ENCODE assay signal across 9 cellular contexts in the genomic region with DNA sequence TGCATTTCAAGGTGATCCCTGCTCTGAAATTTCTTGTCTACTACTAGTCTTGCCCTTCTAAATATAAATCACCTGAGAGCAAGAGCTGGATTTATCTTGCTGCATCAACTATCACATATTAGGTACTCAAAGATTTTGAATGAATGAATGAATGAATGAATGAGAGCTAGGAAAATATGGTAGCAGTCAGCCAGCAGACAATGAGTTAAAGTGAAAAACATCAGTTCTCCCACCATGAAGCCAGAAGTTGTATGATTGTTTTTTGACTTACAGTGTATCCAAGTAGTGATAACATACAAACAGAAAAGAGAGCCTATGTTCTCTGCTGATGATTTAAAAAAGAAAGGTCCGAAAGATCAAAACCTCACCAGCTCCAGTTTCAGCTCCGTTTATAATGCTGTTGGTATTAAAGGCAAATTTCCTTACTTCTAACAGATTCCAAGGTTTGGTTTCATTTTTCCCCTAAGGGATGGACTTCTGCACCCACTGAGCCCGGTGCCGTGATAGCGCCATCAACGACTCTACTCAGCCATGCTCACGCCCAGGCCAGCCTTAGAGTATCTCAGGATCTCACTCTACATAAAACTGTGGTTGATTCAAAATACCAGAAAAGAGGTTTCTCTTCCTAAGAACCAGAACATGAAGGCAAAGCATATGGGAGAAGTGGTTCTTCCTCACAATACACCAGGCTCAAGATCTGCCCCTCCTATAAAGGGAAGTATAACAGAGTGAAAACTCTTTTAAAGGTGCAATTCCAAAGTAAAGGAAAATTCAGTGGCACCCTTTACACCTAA.
DNase-seq lines count a peak whose midpoint lies in the region; TF ChIP-seq lines count a peak whose summit lies in the region.
"Had no signal": no experiment of that assay in that cellular context is flagged by ENCODE, and none has a peak within 500 bp of the region (broad histone marks: within the 10 kb centered on the region; RNA-seq: fewer than 3 reads in every experiment).

No MANE protein-coding gene starts in this region.

- dilution Hi-C loops in mammary epithelial cell (cut with HindIII; ENCODE audit: low sequenced_read_pairs) = no loop called here

- H3K4me3 ChIP-seq in Peyer's patch (peak overlapping the region; percentile 36 to 45 (median 43)), mammary epithelial cell (replicated peaks in 1 of 3; ENCODE audit: insufficient read depth in 1 of 3, low read depth in 2 of 3, low read length in 3 of 3) (no peak overlapping the region), rectal smooth muscle tissue (ENCODE audit: low read length) (peak overlapping the region; percentile 58)
- H3K4me3 ChIP-seq: SK-N-MC had no signal

- no peak for TF ChIP-seq POLR2A in Peyer's patch (IDR thresholded peaks at IDR 0.05)

- H3K27me3 ChIP-seq in Peyer's patch = no peaks in the 10 kb centered on the region
- no peaks in the 10 kb centered on the region for H3K27me3 ChIP-seq in mammary epithelial cell (ENCODE audit: insufficient read depth, low read length)
- H3K27me3 ChIP-seq in rectal smooth muscle tissue (ENCODE audit: control insufficient read depth, insufficient read depth, low read length) = no peaks in the 10 kb centered on the region

- H3K36me3 ChIP-seq in Peyer's patch (no peaks in the 10 kb centered on the region), mammary epithelial cell (ENCODE audit: insufficient read depth, low read length) (no peaks in the 10 kb centered on the region), rectal smooth muscle tissue (ENCODE audit: control insufficient read depth, insufficient read depth, low read length) (no peaks in the 10 kb centered on the region)

- CTCF ChIA-PET in mammary epithelial cell (lab: Charles Lee; ENCODE audit: low non-redundant PET) = no interaction called here

- no peak overlapping the region for H2AFZ ChIP-seq in mammary epithelial cell (ENCODE audit: low read depth, low read length)

- TF ChIP-seq CTCF in Peyer's patch (IDR thresholded peaks at IDR 0.05) (no peak), mammary epithelial cell (conservative IDR thresholded peaks at IDR 0.05 in 1 of 2, IDR thresholded peaks at IDR 0.05 in 1 of 2; ENCODE audit: extremely low read depth in 1 of 2, insufficient read depth in 1 of 2, low read depth in 1 of 2, low read length in 2 of 2) (no peak)

- no peaks in the 10 kb centered on the region for H4K20me1 ChIP-seq in mammary epithelial cell (ENCODE audit: insufficient read depth, low read length)

- TSS peak; percentile 9 for BruUV-seq in mammary epithelial cell (replicated peaks; lab: Mats Ljungman, UMichigan)

- 86% methylated on average over 7 of the region's 7 CpGs for WGBS in mammary epithelial cell (ENCODE audit: low coverage, missing lambda C conversion rate)

- in situ Hi-C loops in mammary epithelial cell (cut with MboI; ENCODE audit: low sequenced_read_pairs in 2 of 2) = no loop called here

- no peak overlapping the region for H3K4me2 ChIP-seq in mammary epithelial cell (ENCODE audit: insufficient read depth, low read depth, low read length)

- H3K4me1 ChIP-seq in Peyer's patch = no peaks in the 10 kb centered on the region
- H3K4me1 ChIP-seq in mammary epithelial cell (ENCODE audit: insufficient read depth, low read length) = no peaks in the 10 kb centered on the region
- no peaks in the 10 kb centered on the region for H3K4me1 ChIP-seq in rectal smooth muscle tissue (ENCODE audit: control insufficient read depth, insufficient read depth, low read length)

- H3K9ac ChIP-seq in mammary epithelial cell (ENCODE audit: insufficient read depth, low read length) = no peak overlapping the region
- no peak overlapping the region for H3K9ac ChIP-seq in rectal smooth muscle tissue (ENCODE audit: low read length)

- H3K9me3 ChIP-seq in Peyer's patch (no peaks in the 10 kb centered on the region), mammary epithelial cell (replicated peaks; ENCODE audit: insufficient read depth, low read length) (no peaks in the 10 kb centered on the region)

- DNase-seq in GF-D8 (lab: John Stamatoyannopoulos, UW) = peak; percentile 20
- DNase-seq in Peyer's patch = peak in 2 of 3 donors; percentile 52 to 60
- no peak for DNase-seq in mammary epithelial cell
- no peak for DNase-seq in NCI-H2107 treated with DMSO at 0.1 percent for 48 hours (lab: John Stamatoyannopoulos, UW; ENCODE audit: unreplicated experiment)
- DNase-seq in caudate nucleus (lab: John Stamatoyannopoulos, UW) = no peak
- DNase-seq in A172 (ENCODE audit: low spot score) = no peak
- DNase-seq in T-helper 9 cell = no peak

- H3K79me2 ChIP-seq in mammary epithelial cell (ENCODE audit: insufficient read depth, low read length) = peaks cover 31% of the 10 kb centered on the region

- H3K27ac ChIP-seq in Peyer's patch (peak overlapping the region; percentile 61 to 78 (median 67)), mammary epithelial cell (ENCODE audit: insufficient read depth, low read depth, low read length) (no peak overlapping the region), rectal smooth muscle tissue (ENCODE audit: low read depth, low read length) (no peak overlapping the region), caudate nucleus (ENCODE audit: low read depth, low read length) (no peak overlapping the region)
- H3K27ac ChIP-seq: SK-N-MC had no signal

- intact Hi-C loops in mammary epithelial cell (cut with micrococcal nuclease) = no loop called here

Comparison
In these comparisons a context has a peak if more than half of its experiments do, and no peak if none do; other contexts are left out.
1. DNase-seq: peak in GF-D8 (single experiment) and Peyer's patch (2 of 3); none in mammary epithelial cell (single experiment), NCI-H2107 treated with DMSO at 0.1 percent for 48 hours (single experiment), caudate nucleus (0 of 61), A172 (single experiment) and T-helper 9 cell (single experiment).
2. H3K27ac ChIP-seq: peak in Peyer's patch (4 of 4); none in mammary epithelial cell (single experiment), rectal smooth muscle tissue (single experiment) and caudate nucleus (single experiment).
3. H3K4me3 ChIP-seq: peak in Peyer's patch (4 of 4) and rectal smooth muscle tissue (single experiment); none in mammary epithelial cell (0 of 3).